ENCODE assay signal across 21 cellular contexts in the genomic region with DNA sequence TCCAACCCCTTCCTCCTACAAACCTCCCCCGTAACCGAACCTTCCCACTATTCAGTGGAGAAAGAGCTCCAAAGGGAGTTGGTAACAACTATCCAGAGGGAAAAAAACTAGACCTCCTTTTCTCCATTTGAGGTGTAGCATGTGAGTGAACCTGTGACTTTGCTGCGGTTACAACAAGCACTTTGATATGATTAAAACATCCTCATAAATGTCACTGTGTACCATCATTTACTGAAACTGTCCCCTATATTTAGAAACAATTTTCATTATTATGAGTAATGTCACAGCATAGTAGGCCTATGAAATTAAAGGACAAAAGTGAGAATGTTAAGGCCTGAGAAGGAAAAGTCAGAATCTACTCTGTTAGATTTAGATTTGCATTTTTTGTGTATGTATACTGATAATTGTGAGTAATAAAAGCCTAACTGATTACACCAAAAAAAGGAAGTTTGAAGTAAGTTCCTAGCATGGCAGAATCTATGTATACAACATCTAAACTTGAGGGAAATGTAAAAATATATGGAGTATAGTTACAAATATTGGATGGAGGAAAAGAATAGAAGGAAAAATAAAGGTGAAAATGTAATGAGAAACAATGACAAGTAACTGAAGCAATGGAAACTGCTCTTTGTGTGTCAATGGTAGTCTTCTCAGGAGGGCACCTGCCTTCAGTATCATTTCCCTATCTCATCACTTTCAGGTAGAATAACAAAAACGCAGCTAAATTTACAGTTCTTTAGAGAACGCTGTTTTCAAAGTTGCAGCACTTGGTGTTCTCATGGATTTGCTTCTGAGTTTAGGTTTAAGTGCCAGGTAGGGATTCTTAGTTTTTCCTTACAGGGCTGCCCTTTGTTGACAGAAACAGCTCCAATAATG.
A peak's percentile ranks its signal among the peaks of the same experiment; 100 is the strongest.
DNase-seq lines count a peak whose midpoint lies in the region; ATAC-seq, FAIRE-seq and TF ChIP-seq lines count a peak whose summit lies in the region.
"Had no signal": no experiment of that assay in that cellular context is flagged by ENCODE, and none has a peak within 500 bp of the region (broad histone marks: within the 10 kb centered on the region; RNA-seq: fewer than 3 reads in every experiment).

No MANE protein-coding gene starts in this region.

- H3K4me3 Mint-ChIP-seq in activated T-helper 17 cell treated with anti-CD3 and anti-CD28 coated beads, Interleukin-2, amount 50 U/mL, for 72 hours: no peak overlapping the region
- H3K4me3 Mint-ChIP-seq: activated T-cell treated with anti-CD3 and anti-CD28 coated beads, Interleukin-2, amount 50 U/mL, for 72 hours had no signal

- ATAC-seq in GM19035 (IDR thresholded peaks at IDR 0.05; ENCODE audit: unreplicated experiment) (peak; percentile 63), GM21825 (IDR thresholded peaks at IDR 0.05; ENCODE audit: unreplicated experiment) (peak; percentile 54), HG03280 (IDR thresholded peaks at IDR 0.05; ENCODE audit: unreplicated experiment) (peak; percentile 80), GM19324 (IDR thresholded peaks at IDR 0.05; ENCODE audit: low FRiP score, unreplicated experiment) (no peak), HG03460 (IDR thresholded peaks at IDR 0.05; ENCODE audit: unreplicated experiment) (no peak)
- peak; percentile 16 for ATAC-seq in activated T-helper 17 cell treated with anti-CD3 and anti-CD28 coated beads, Interleukin-2, amount 50 U/mL, for 72 hours (replicated peaks)
- ATAC-seq: activated T-cell treated with anti-CD3 and anti-CD28 coated beads, Interleukin-2, amount 50 U/mL, for 72 hours; esophagus mucosa; gastrocnemius medialis had no signal

- H3K9me3 Mint-ChIP-seq in activated T-helper 17 cell treated with anti-CD3 and anti-CD28 coated beads, Interleukin-2, amount 50 U/mL, for 72 hours: no peaks in the 10 kb centered on the region
- H3K9me3 Mint-ChIP-seq: activated T-cell treated with anti-CD3 and anti-CD28 coated beads, Interleukin-2, amount 50 U/mL, for 72 hours had no signal

- H3K4me1 Mint-ChIP-seq in activated T-helper 17 cell treated with anti-CD3 and anti-CD28 coated beads, Interleukin-2, amount 50 U/mL, for 72 hours: no peaks in the 10 kb centered on the region

- no peaks in the 10 kb centered on the region for H3K36me3 Mint-ChIP-seq in activated T-helper 17 cell treated with anti-CD3 and anti-CD28 coated beads, Interleukin-2, amount 50 U/mL, for 72 hours (ENCODE audit: low read depth)

- H3K27me3 Mint-ChIP-seq in activated T-helper 17 cell treated with anti-CD3 and anti-CD28 coated beads, Interleukin-2, amount 50 U/mL, for 72 hours: no peaks in the 10 kb centered on the region

- DNase-seq in NCI-H446 treated with DMSO at 0.1 percent for 48 hours (lab: John Stamatoyannopoulos, UW) (no peak), GM12892 (ENCODE audit: insufficient read length) (no peak)
- DNase-seq: activated CD4-positive, alpha-beta T cell treated with anti-CD3 and anti-CD28 coated beads for 1 hour; activated naive CD4-positive, alpha-beta T cell treated with anti-CD3 and anti-CD28 coated beads, Interleukin-2, amount 50 U/mL, for 16 hours; activated T-cell treated with anti-CD3 and anti-CD28 coated beads, Interleukin-2, amount 50 U/mL, for 72 hours; effector CD8-positive, alpha-beta T cell; gastrocnemius medialis; KBM-7; kidney; OCI-M1; SHP77; stimulated activated CD4-positive, alpha-beta T cell treated with anti-CD3 and anti-CD28 coated beads, Interleukin-4, amount 100 ng/mL, for 4 hours; upper lobe of left lung had no signal

- no peak overlapping the region for H3K27ac Mint-ChIP-seq in activated T-helper 17 cell treated with anti-CD3 and anti-CD28 coated beads, Interleukin-2, amount 50 U/mL, for 72 hours
- H3K27ac Mint-ChIP-seq: activated T-cell treated with anti-CD3 and anti-CD28 coated beads, Interleukin-2, amount 50 U/mL, for 72 hours had no signal

- FAIRE-seq in GM12892 (lab: Jason Lieb, UNC): no peak
- FAIRE-seq: kidney, TTC549 had no signal

- TF ChIP-seq POLR2A in GM12892 (IDR thresholded peaks at IDR 0.05; ENCODE audit: low read depth, low read length): no peak

Comparison
In these comparisons a context has a peak if more than half of its experiments do, and no peak if none do; other contexts are left out.
1. ATAC-seq: peak in GM19035 (single experiment), GM21825 (single experiment), HG03280 (single experiment) and activated T-helper 17 cell treated with anti-CD3 and anti-CD28 coated beads, Interleukin-2, amount 50 U/mL, for 72 hours (single experiment); none in GM19324 (single experiment) and HG03460 (single experiment).